13 cellular contexts compared by ENCODE assay signal in the genomic region with DNA sequence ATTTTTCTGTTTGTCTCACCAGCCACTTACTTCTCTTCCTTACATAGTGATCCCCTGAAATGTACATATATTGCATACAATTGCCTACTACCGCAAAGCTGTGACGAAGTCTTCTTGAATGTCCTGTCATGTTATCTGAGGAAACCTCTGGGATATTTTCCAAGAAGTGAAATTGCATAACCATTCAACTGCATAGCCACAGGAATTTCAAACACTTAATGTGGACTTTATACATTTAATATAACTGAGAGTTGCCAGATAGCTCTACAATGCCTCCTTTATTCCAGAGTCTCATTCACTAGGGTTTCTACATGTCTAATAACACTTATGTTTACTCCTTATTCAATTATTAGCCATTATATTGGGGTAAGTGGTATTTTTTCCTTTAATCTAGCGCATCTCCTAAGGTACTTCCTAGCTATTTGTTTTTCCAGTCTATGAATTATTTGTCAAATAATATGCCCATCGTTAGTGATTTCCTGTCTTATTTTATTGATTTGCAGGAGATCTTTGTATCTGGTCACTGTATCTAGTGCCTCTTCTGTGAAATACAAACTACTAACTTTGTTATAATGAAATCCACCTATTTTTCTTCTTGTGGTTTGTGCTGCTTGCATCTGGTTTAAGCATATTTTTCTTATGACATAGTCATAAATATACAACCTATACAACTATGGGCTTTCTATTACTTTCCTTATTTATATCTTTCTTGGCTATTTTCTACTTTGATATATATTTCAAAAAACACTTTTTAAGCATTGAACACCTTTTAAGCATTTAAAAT.
DNase-seq lines count a peak whose midpoint lies in the region; ATAC-seq, FAIRE-seq and TF ChIP-seq lines count a peak whose summit lies in the region.
"Had no signal": no experiment of that assay in that cellular context is flagged by ENCODE, and none has a peak within 500 bp of the region (broad histone marks: within the 10 kb centered on the region; RNA-seq: fewer than 3 reads in every experiment).

No MANE protein-coding gene starts in this region.

- no peak overlapping the region for H3K4me3 ChIP-seq in AG09309 (ENCODE audit: control insufficient read depth, low read depth, low read length)
- H3K4me3 ChIP-seq in LNCaP clone FGC (ENCODE audit: low read depth, low read length) = no peak overlapping the region
- H3K4me3 ChIP-seq in astrocyte of the cerebellum (ENCODE audit: low read depth, low read length) = no peak overlapping the region
- H3K4me3 ChIP-seq in CD8-positive, alpha-beta T cell (ENCODE audit: low read depth, low read length) = no peak overlapping the region
- H3K4me3 ChIP-seq: stomach had no signal

- H3K9me3 Mint-ChIP-seq in CD8-positive, alpha-beta T cell = peaks cover 8% of the 10 kb centered on the region

- no peak overlapping the region for H3K4me3 Mint-ChIP-seq in CD8-positive, alpha-beta T cell
- H3K4me3 Mint-ChIP-seq: activated T-helper 1 cell treated with anti-CD3 and anti-CD28 coated beads, Interleukin-12 subunit alpha, Interleukin-12 subunit beta, Interleukin-2, Interleukin-4 antibody, amounts not matched to agents 30 ng/mL and 10 ng/mL and 1 ng/mL, durations not matched to agents 14 hours and 24 hours and 36 hours had no signal

- DNase-seq in AG09309 (ENCODE audit: low read depth) = peak; percentile 5
- peak; percentile 74 for DNase-seq in LNCaP clone FGC (ENCODE audit: low read depth)
- DNase-seq in astrocyte of the cerebellum (ENCODE audit: low read depth) = peak; percentile 99
- DNase-seq in kidney tubule cell (ENCODE audit: low spot score) = peak; percentile 86
- DNase-seq in GM12891 (ENCODE audit: insufficient read length, low spot score) = no peak
- no peak for DNase-seq in CD8-positive, alpha-beta T cell
- DNase-seq in NCI-H1436 (lab: John Stamatoyannopoulos, UW) = no peak
- DNase-seq in GF-D8 (lab: John Stamatoyannopoulos, UW) = no peak
- DNase-seq: Caco-2; effector memory CD4-positive, alpha-beta T cell; NCI-H345; stomach had no signal

- no peak overlapping the region for H3K27ac Mint-ChIP-seq in CD8-positive, alpha-beta T cell
- H3K27ac Mint-ChIP-seq: activated T-helper 1 cell treated with anti-CD3 and anti-CD28 coated beads, Interleukin-12 subunit alpha, Interleukin-12 subunit beta, Interleukin-2, Interleukin-4 antibody, amounts not matched to agents 30 ng/mL and 10 ng/mL and 1 ng/mL, durations not matched to agents 14 hours and 24 hours and 36 hours had no signal

- POLR2A ChIA-PET in CD8-positive, alpha-beta T cell (lab: Charles Lee) = no interaction called here

- H3K4me1 ChIP-seq in CD8-positive, alpha-beta T cell (ENCODE audit: insufficient read depth, low read length) = no peaks in the 10 kb centered on the region
- H3K4me1 ChIP-seq: Caco-2, stomach had no signal

- in situ Hi-C loops in astrocyte of the cerebellum (cut with HindIII; ENCODE audit: low sequenced_read_pairs) = no loop called here

- intact Hi-C loops in CD8-positive, alpha-beta T cell (cut with DNase I, micrococcal nuclease) = no loop called here

- no peaks in the 10 kb centered on the region for H3K27me3 ChIP-seq in CD8-positive, alpha-beta T cell (ENCODE audit: insufficient read depth, low read length)
- H3K27me3 ChIP-seq: stomach had no signal

- no peaks in the 10 kb centered on the region for H3K27me3 Mint-ChIP-seq in CD8-positive, alpha-beta T cell (ENCODE audit: low read depth)

- no peaks in the 10 kb centered on the region for H3K36me3 Mint-ChIP-seq in CD8-positive, alpha-beta T cell

- TF ChIP-seq CTCF in AG09309 (IDR thresholded peaks at IDR 0.05; ENCODE audit: control insufficient read depth, insufficient read depth, low read depth, low read length, missing control alignments) (no peak), LNCaP clone FGC (IDR thresholded peaks at IDR 0.05; ENCODE audit: control insufficient read depth, extremely low read depth, insufficient read depth) (no peak), astrocyte of the cerebellum (IDR thresholded peaks at IDR 0.05; ENCODE audit: low read depth, low read length, missing control alignments) (no peak)
- no peak for TF ChIP-seq CTCF in CD8-positive, alpha-beta T cell (IDR thresholded peaks at IDR 0.05)

- no peaks in the 10 kb centered on the region for H3K36me3 ChIP-seq in CD8-positive, alpha-beta T cell (ENCODE audit: insufficient read depth, low read length)
- H3K36me3 ChIP-seq: stomach had no signal

- FAIRE-seq in GM12891 (lab: Jason Lieb, UNC) = no peak

- CTCF ChIA-PET in CD8-positive, alpha-beta T cell (lab: Charles Lee) = no interaction called here

- H3K4me1 Mint-ChIP-seq in CD8-positive, alpha-beta T cell (ENCODE audit: low read depth) = no peaks in the 10 kb centered on the region

- no peaks in the 10 kb centered on the region for H3K9me3 ChIP-seq in CD8-positive, alpha-beta T cell (ENCODE audit: low read length)
- H3K9me3 ChIP-seq: Caco-2 had no signal

- ATAC-seq in CD8-positive, alpha-beta T cell = no peak

- TF ChIP-seq POLR2A in GM12891 (IDR thresholded peaks at IDR 0.05; ENCODE audit: low read depth, low read length) = no peak

- no peak overlapping the region for H3K27ac ChIP-seq in CD8-positive, alpha-beta T cell (ENCODE audit: low read depth, low read length)
- H3K27ac ChIP-seq: stomach had no signal

TF ChIP-seq in GM12891, 5 proteins besides CTCF, POLR2A, EP300 and RAD21:
- no peak for TF ChIP-seq POLR2AphosphoS5 (IDR thresholded peaks at IDR 0.05; ENCODE audit: low read depth, low read length)
- no peak for TF ChIP-seq PAX5 (IDR thresholded peaks at IDR 0.05; ENCODE audit: insufficient read depth, low read length, severe bottlenecking)
- no peak for TF ChIP-seq POU2F2 (IDR thresholded peaks at IDR 0.05; ENCODE audit: low read depth, low read length)
- TF ChIP-seq TAF1 (IDR thresholded peaks at IDR 0.05; ENCODE audit: low read depth, low read length) = no peak
- no peak for TF ChIP-seq SPI1 (IDR thresholded peaks at IDR 0.05; ENCODE audit: low read depth, low read length)

Comparison
In these comparisons a context has a peak if more than half of its experiments do, and no peak if none do; other contexts are left out.
1. DNase-seq: peak in AG09309 (single experiment), LNCaP clone FGC (single experiment), astrocyte of the cerebellum (single experiment) and kidney tubule cell (single experiment); none in GM12891 (single experiment), CD8-positive, alpha-beta T cell (0 of 7), NCI-H1436 (single experiment) and GF-D8 (single experiment).